9 cellular contexts compared by ENCODE assay signal in the genomic region with DNA sequence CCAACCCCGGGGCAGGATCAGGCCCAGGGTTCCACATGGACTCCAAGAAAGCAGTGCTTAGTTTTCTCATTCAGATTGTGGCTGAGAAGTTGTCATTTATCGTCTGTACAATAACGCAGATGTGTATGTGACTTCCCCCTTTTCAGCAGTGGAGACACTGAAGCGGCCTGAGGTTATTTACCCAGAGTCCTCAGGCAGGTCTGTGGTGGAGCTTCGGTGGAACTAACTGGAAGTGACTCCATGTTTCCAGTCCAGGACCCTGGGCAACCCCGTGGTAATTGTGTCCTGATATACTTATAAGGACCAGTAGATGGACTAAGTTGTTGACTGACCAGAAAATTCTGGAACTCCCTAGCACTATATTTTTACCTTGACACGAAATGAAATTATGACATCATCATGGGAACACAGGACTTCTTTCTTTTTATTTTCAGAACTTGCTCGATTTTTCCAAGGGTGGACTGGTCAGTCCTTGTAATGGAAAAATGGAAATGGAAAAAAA. TPM values are rescaled to one million over a fixed set of nuclear protein-coding genes. Genes with fewer than 3 reads are reported as not detected.
DNase-seq lines count a peak whose midpoint lies in the region; ATAC-seq, FAIRE-seq and TF ChIP-seq lines count a peak whose summit lies in the region.
"Had no signal": no experiment of that assay in that cellular context is flagged by ENCODE, and none has a peak within 500 bp of the region (broad histone marks: within the 10 kb centered on the region; RNA-seq: fewer than 3 reads in every experiment).

No MANE protein-coding gene starts in this region.

- H3K4me1 Mint-ChIP-seq in astrocyte (ENCODE audit: low read depth, unreplicated experiment): peaks cover 12% of the 10 kb centered on the region
- H3K4me1 Mint-ChIP-seq in stimulated activated effector memory CD8-positive, alpha-beta T cell treated with anti-CD3 and anti-CD28 coated beads, Interleukin-12 subunit alpha, Interleukin-12 subunit beta, amount 100 ng/mL, for 72 hours: peaks cover 38% of the 10 kb centered on the region

- no peak for TF ChIP-seq CTCF in SK-N-SH (IDR thresholded peaks at IDR 0.05)
- no peak for TF ChIP-seq CTCF in astrocyte (IDR thresholded peaks at IDR 0.05; ENCODE audit: insufficient read depth, low read depth, low read length)

- H3K27ac ChIP-seq in SK-N-SH (ENCODE audit: low read depth in 2 of 2, low read length in 1 of 2) (peak overlapping the region in 1 of 2 experiments; percentile 50; a peak in 2 of 4 replicates), astrocyte (ENCODE audit: low read depth, low read length) (peak overlapping the region; percentile 56)

- H3F3A ChIP-seq in SK-N-SH (replicated peaks; ENCODE audit: insufficient read depth): peaks cover 18% of the 10 kb centered on the region

- TF ChIP-seq EP300 in SK-N-SH (IDR thresholded peaks at IDR 0.05; ENCODE audit: borderline replicate concordance in 1 of 2, low read depth in 1 of 2, low read length in 1 of 2): no peak

- H3K9me3 Mint-ChIP-seq in astrocyte (ENCODE audit: unreplicated experiment): no peaks in the 10 kb centered on the region
- no peaks in the 10 kb centered on the region for H3K9me3 Mint-ChIP-seq in stimulated activated effector memory CD8-positive, alpha-beta T cell treated with anti-CD3 and anti-CD28 coated beads, Interleukin-12 subunit alpha, Interleukin-12 subunit beta, amount 100 ng/mL, for 72 hours

- H3K36me3 ChIP-seq in SK-N-SH (replicated peaks in 1 of 2; ENCODE audit: control insufficient read depth in 1 of 2, insufficient read depth in 2 of 2, low read length in 1 of 2) (peaks cover 19 to 20% of the 10 kb centered on the region in 2 experiments), astrocyte (ENCODE audit: insufficient read depth, low read length) (peaks cover 6% of the 10 kb centered on the region)

- H3K27ac Mint-ChIP-seq in astrocyte (ENCODE audit: unreplicated experiment): peak overlapping the region; percentile 23
- H3K27ac Mint-ChIP-seq in stimulated activated effector memory CD8-positive, alpha-beta T cell treated with anti-CD3 and anti-CD28 coated beads, Interleukin-12 subunit alpha, Interleukin-12 subunit beta, amount 100 ng/mL, for 72 hours: peak overlapping the region; percentile 96

- peak overlapping the region; percentile 1; the same call in 1 of the 2 replicates for H3K4me2 ChIP-seq in SK-N-SH
- H3K4me2 ChIP-seq in astrocyte (ENCODE audit: low read length): peak overlapping the region; percentile 89

- no peaks in the 10 kb centered on the region for H3K27me3 ChIP-seq in SK-N-SH (ENCODE audit: insufficient read depth)
- H3K27me3 ChIP-seq in astrocyte (ENCODE audit: insufficient read depth, low read length): no peaks in the 10 kb centered on the region
- H3K27me3 ChIP-seq: esophagus squamous epithelium had no signal

- H3K4me3 ChIP-seq in SK-N-SH (ENCODE audit: low read depth in 2 of 2, low read length in 1 of 2) (no peak overlapping the region), astrocyte (ENCODE audit: insufficient read depth, low read depth, low read length) (no peak overlapping the region)

- DNase-seq in SK-N-SH (no peak), NOMO-1 treated with DMSO at 0.1 percent for 48 hours (lab: John Stamatoyannopoulos, UW; ENCODE audit: unreplicated experiment) (peak; percentile 85), astrocyte (ENCODE audit: low read depth) (no peak), OCI-M2 (lab: John Stamatoyannopoulos, UW; ENCODE audit: unreplicated experiment) (no peak), urothelium cell line (ENCODE audit: low spot score) (no peak), HuH-7 (ENCODE audit: low spot score) (no peak)
- DNase-seq in stimulated activated effector memory CD8-positive, alpha-beta T cell treated with anti-CD3 and anti-CD28 coated beads, Interleukin-12 subunit alpha, Interleukin-12 subunit beta, amount 100 ng/mL, for 72 hours (ENCODE audit: low spot score in 2 of 2): no peak
- DNase-seq: esophagus squamous epithelium had no signal

- H3K4me3 Mint-ChIP-seq in astrocyte (ENCODE audit: unreplicated experiment): peak overlapping the region; percentile 64
- peak overlapping the region; percentile 92 for H3K4me3 Mint-ChIP-seq in stimulated activated effector memory CD8-positive, alpha-beta T cell treated with anti-CD3 and anti-CD28 coated beads, Interleukin-12 subunit alpha, Interleukin-12 subunit beta, amount 100 ng/mL, for 72 hours

- H3K9me3 ChIP-seq in SK-N-SH (no peaks in the 10 kb centered on the region), astrocyte (ENCODE audit: insufficient read depth, low read depth, low read length) (no peaks in the 10 kb centered on the region)
- H3K9me3 ChIP-seq: esophagus squamous epithelium had no signal

- H3K36me3 Mint-ChIP-seq in astrocyte (ENCODE audit: low read depth, unreplicated experiment): peaks cover 2% of the 10 kb centered on the region
- peaks cover 47% of the 10 kb centered on the region for H3K36me3 Mint-ChIP-seq in stimulated activated effector memory CD8-positive, alpha-beta T cell treated with anti-CD3 and anti-CD28 coated beads, Interleukin-12 subunit alpha, Interleukin-12 subunit beta, amount 100 ng/mL, for 72 hours

- no peaks in the 10 kb centered on the region for H3K9me2 ChIP-seq in SK-N-SH

- peaks cover 3% of the 10 kb centered on the region for H3K27me3 Mint-ChIP-seq in astrocyte (ENCODE audit: low read depth, unreplicated experiment)

- POLR2A ChIA-PET in SK-N-SH (lab: Yijun Ruan, JAX): interaction anchor here (1.2 kb wide), 1 partner anchor 31 kb away, joined by 3 read pairs; no protein-coding TSS in a partner anchor

- H2AFZ ChIP-seq in SK-N-SH (ENCODE audit: low read depth) (no peak overlapping the region), astrocyte (ENCODE audit: low read depth, low read length) (no peak overlapping the region)

- H3K9ac ChIP-seq in SK-N-SH (no peak overlapping the region), astrocyte (ENCODE audit: low read length) (peak overlapping the region; percentile 21)

- no peak for TF ChIP-seq RAD21 in SK-N-SH (IDR thresholded peaks at IDR 0.05; ENCODE audit: low read length)

- WGBS in SK-N-SH (ENCODE audit: low lambda C conversion rate): 81% methylated on average over 8 of the region's 8 CpGs

- peaks cover 38% of the 10 kb centered on the region for H4K20me1 ChIP-seq in SK-N-SH (ENCODE audit: insufficient read depth)
- peaks cover 37% of the 10 kb centered on the region for H4K20me1 ChIP-seq in astrocyte (ENCODE audit: insufficient read depth, low read length)

- H3K4me1 ChIP-seq in SK-N-SH (ENCODE audit: control insufficient read depth in 1 of 2, insufficient read depth in 2 of 2, low read depth in 1 of 2, low read length in 1 of 2) (peaks cover 10 to 13% of the 10 kb centered on the region in 2 experiments; a peak in 3 of 4 replicates), astrocyte (ENCODE audit: insufficient read depth, low read length) (peaks cover 30% of the 10 kb centered on the region)

- CTCF ChIA-PET in SK-N-SH (lab: Yijun Ruan, JAX): interaction anchor here (0.7 to 13.3 kb wide), 3 partner anchors 46 to 1273 kb away, joined by 3 to 145 read pairs (median 3); no protein-coding TSS in a partner anchor

- FAIRE-seq in astrocyte (lab: Jason Lieb, UNC) (no peak), urothelium cell line (lab: Jason Lieb, UNC) (no peak)

- H3K79me2 ChIP-seq in SK-N-SH (ENCODE audit: insufficient read depth) (peaks cover 39% of the 10 kb centered on the region), astrocyte (ENCODE audit: insufficient read depth, low read length) (peaks cover 40% of the 10 kb centered on the region)

- ATAC-seq in SK-N-SH treated with all-trans-retinoic acid at 6 μM for 48 hours: no peak
- no peak for ATAC-seq in stimulated activated effector memory CD8-positive, alpha-beta T cell treated with anti-CD3 and anti-CD28 coated beads, Interleukin-12 subunit alpha, Interleukin-12 subunit beta, amount 100 ng/mL, for 72 hours

TF ChIP-seq in SK-N-SH, 30 proteins besides CTCF, POLR2A, EP300 and RAD21:
- TF ChIP-seq ELF1 (IDR thresholded peaks at IDR 0.05) (no peak), RXRA (IDR thresholded peaks at IDR 0.05; ENCODE audit: borderline replicate concordance, low read depth) (no peak), FOSL2 (IDR thresholded peaks at IDR 0.05; ENCODE audit: borderline replicate concordance, low read depth) (no peak), NRF1 (IDR thresholded peaks at IDR 0.05; ENCODE audit: low read depth, low read length) (no peak), RFX5 (IDR thresholded peaks at IDR 0.05; ENCODE audit: low read length) (no peak)
- TF ChIP-seq, protein P1, sequence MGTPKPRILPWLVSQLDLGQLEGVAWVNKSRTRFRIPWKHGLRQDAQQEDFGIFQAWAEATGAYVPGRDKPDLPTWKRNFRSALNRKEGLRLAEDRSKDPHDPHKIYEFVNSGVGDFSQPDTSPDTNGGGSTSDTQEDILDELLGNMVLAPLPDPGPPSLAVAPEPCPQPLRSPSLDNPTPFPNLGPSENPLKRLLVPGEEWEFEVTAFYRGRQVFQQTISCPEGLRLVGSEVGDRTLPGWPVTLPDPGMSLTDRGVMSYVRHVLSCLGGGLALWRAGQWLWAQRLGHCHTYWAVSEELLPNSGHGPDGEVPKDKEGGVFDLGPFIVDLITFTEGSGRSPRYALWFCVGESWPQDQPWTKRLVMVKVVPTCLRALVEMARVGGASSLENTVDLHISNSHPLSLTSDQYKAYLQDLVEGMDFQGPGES (IDR thresholded peaks at IDR 0.05; ENCODE audit: low read depth, low read length): no peak

TF ChIP-seq in SK-N-SH treated with all-trans-retinoic acid at 6 μM for 48 hours, 23 proteins besides CTCF, POLR2A, EP300 and RAD21 (continues in another document):
- TF ChIP-seq ISL1 (CRISPR knock-in tag; IDR thresholded peaks at IDR 0.05): no peak
- TF ChIP-seq, protein P2, sequence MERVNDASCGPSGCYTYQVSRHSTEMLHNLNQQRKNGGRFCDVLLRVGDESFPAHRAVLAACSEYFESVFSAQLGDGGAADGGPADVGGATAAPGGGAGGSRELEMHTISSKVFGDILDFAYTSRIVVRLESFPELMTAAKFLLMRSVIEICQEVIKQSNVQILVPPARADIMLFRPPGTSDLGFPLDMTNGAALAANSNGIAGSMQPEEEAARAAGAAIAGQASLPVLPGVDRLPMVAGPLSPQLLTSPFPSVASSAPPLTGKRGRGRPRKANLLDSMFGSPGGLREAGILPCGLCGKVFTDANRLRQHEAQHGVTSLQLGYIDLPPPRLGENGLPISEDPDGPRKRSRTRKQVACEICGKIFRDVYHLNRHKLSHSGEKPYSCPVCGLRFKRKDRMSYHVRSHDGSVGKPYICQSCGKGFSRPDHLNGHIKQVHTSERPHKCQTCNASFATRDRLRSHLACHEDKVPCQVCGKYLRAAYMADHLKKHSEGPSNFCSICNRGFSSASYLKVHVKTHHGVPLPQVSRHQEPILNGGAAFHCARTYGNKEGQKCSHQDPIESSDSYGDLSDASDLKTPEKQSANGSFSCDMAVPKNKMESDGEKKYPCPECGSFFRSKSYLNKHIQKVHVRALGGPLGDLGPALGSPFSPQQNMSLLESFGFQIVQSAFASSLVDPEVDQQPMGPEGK (CRISPR knock-in tag; IDR thresholded peaks at IDR 0.05; ENCODE audit: borderline replicate concordance): no peak

RNA-seq across cellular contexts. Expression of a gene that starts 1.0 kb away (rescaled TPM):
- polyA plus RNA-seq in SK-N-SH (2012; rRNA removed): 46.2 and 52.9 TPM in 2 replicates
- polyA plus RNA-seq in SK-N-SH (2012; cell fraction: cytosol; rRNA removed): 33.8 and 39.1 TPM in 2 replicates
- 64.9 and 69.1 TPM in 2 replicates for polyA plus RNA-seq in SK-N-SH (2012; cell fraction: nucleus; rRNA removed)
- 23.2 and 28.3 TPM in 2 replicates for total RNA-seq in astrocyte

RNA-seq across cellular contexts. Expression of a gene that starts 53.7 kb away (rescaled TPM):
- polyA plus RNA-seq in SK-N-SH (2012; rRNA removed): 7.0 and 9.7 TPM in 2 replicates
- polyA plus RNA-seq in SK-N-SH (2012; cell fraction: cytosol; rRNA removed): 7.1 and 8.3 TPM in 2 replicates
- 5.1 and 6.4 TPM in 2 replicates for polyA plus RNA-seq in SK-N-SH (2012; cell fraction: nucleus; rRNA removed)
- 1.2 and 1.6 TPM in 2 replicates for total RNA-seq in astrocyte
